Comparison of ENCODE assay signal across 8 cellular contexts in the genomic region with DNA sequence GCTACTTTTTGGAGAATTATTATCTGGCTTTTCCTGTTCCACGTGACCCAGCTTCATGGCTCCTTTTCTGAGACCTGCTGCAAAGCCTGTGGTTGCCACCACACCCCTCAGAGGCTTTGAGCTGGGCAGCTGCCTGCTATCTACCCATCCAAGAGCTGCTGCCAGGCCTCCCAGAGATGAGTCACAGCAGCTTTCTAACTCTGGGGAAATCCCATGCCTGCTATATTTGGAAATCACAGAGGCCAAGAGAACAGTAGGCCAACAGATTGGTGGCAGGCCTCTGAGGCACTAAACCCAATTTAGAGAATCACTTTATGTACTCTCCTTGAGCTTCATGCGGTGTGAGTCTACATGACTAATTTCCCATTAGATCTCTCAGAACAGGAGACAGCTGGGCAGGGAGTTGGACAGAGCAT. TPM values are rescaled to one million over a fixed set of nuclear protein-coding genes. Genes with fewer than 3 reads are reported as not detected.
DNase-seq lines count a peak whose midpoint lies in the region; ATAC-seq, FAIRE-seq and TF ChIP-seq lines count a peak whose summit lies in the region.

No MANE protein-coding gene starts in this region.

- no peaks in the 10 kb centered on the region for H3K4me1 Mint-ChIP-seq in endothelial cell (ENCODE audit: unreplicated experiment)

- no peak overlapping the region for H3K4me3 Mint-ChIP-seq in endothelial cell (ENCODE audit: unreplicated experiment)

- 67% methylated on average over 2 of the region's 2 CpGs for WGBS in hepatocyte (ENCODE audit: low lambda C conversion rate, missing lambda C conversion rate)

- H3K9me3 ChIP-seq in BLaER1 = no peaks in the 10 kb centered on the region
- H3K9me3 ChIP-seq in Peyer's patch = no peaks in the 10 kb centered on the region
- no peaks in the 10 kb centered on the region for H3K9me3 ChIP-seq in adipocyte (ENCODE audit: control insufficient read depth, low read length)
- no peaks in the 10 kb centered on the region for H3K9me3 ChIP-seq in hepatocyte (ENCODE audit: low read depth)

- DNase-seq in GM19239 (ENCODE audit: insufficient read length, low spot score) (peak; percentile 22), Peyer's patch (peak in 2 of 3 donors; percentile 17 to 51), adipocyte (ENCODE audit: low read depth) (peak; percentile 96), hepatocyte (ENCODE audit: low spot score) (peak; percentile 80), endothelial cell (ENCODE audit: low spot score) (no peak)
- peak; percentile 12 for DNase-seq in stimulated activated CD4-positive, alpha-beta T cell treated with anti-CD3 and anti-CD28 coated beads, Interleukin-12 subunit alpha, Interleukin-12 subunit beta, amount 100 ng/mL, for 4 hours

- no peaks in the 10 kb centered on the region for H3K36me3 Mint-ChIP-seq in endothelial cell (ENCODE audit: low read depth, unreplicated experiment)

- H4K20me1 ChIP-seq in BLaER1 (no peaks in the 10 kb centered on the region), hepatocyte (ENCODE audit: insufficient read depth, poor library complexity, severe bottlenecking) (no peaks in the 10 kb centered on the region)

- no peak overlapping the region for H3K27ac Mint-ChIP-seq in endothelial cell (ENCODE audit: unreplicated experiment)

- H3K9ac ChIP-seq in BLaER1 (no peak overlapping the region), adipocyte (ENCODE audit: low read length) (no peak overlapping the region)

- no peaks in the 10 kb centered on the region for H3K79me2 ChIP-seq in hepatocyte

- peak; percentile 84 for FAIRE-seq in GM19239 (lab: Jason Lieb, UNC)

- peak overlapping the region; percentile 48 for H3K4me2 ChIP-seq in BLaER1
- peak overlapping the region; percentile 8 for H3K4me2 ChIP-seq in hepatocyte

- H3K4me1 ChIP-seq in BLaER1 = peaks cover 16% of the 10 kb centered on the region
- H3K4me1 ChIP-seq in Peyer's patch = peaks cover 0 to 7% (median 0%) of the 10 kb centered on the region in 4 donors
- H3K4me1 ChIP-seq in adipocyte (ENCODE audit: control insufficient read depth, insufficient read depth, low read length) = peaks cover 18% of the 10 kb centered on the region
- peaks cover 4% of the 10 kb centered on the region for H3K4me1 ChIP-seq in hepatocyte (ENCODE audit: insufficient read depth)

- H2AFZ ChIP-seq in hepatocyte = no peak overlapping the region

- no peaks in the 10 kb centered on the region for H3K36me3 ChIP-seq in BLaER1
- no peaks in the 10 kb centered on the region for H3K36me3 ChIP-seq in Peyer's patch
- peaks cover 9% of the 10 kb centered on the region for H3K36me3 ChIP-seq in adipocyte (ENCODE audit: control insufficient read depth, insufficient read depth, low read length, severe bottlenecking)
- no peaks in the 10 kb centered on the region for H3K36me3 ChIP-seq in hepatocyte (replicated peaks; ENCODE audit: insufficient read depth, low read depth)

- H3K4me3 ChIP-seq in BLaER1 (no peak overlapping the region), Peyer's patch (no peak overlapping the region), adipocyte (ENCODE audit: low read length) (no peak overlapping the region), hepatocyte (no peak overlapping the region)

- H3K27me3 ChIP-seq in BLaER1 (no peaks in the 10 kb centered on the region), Peyer's patch (no peaks in the 10 kb centered on the region), adipocyte (replicated peaks; ENCODE audit: control insufficient read depth, insufficient read depth, low read length) (no peaks in the 10 kb centered on the region), hepatocyte (no peaks in the 10 kb centered on the region)

- TF ChIP-seq CTCF in Peyer's patch (IDR thresholded peaks at IDR 0.05) (no peak), hepatocyte (IDR thresholded peaks at IDR 0.05; ENCODE audit: poor library complexity) (no peak), endothelial cell (IDR thresholded peaks at IDR 0.05; ENCODE audit: unreplicated experiment) (no peak)

- H3K9me3 Mint-ChIP-seq in endothelial cell (ENCODE audit: unreplicated experiment) = no peaks in the 10 kb centered on the region

- peak; percentile 93 for ATAC-seq in HG03139 (IDR thresholded peaks at IDR 0.05; ENCODE audit: unreplicated experiment)

- H3K27ac ChIP-seq in BLaER1 (no peak overlapping the region), Peyer's patch (no peak overlapping the region), hepatocyte (peak overlapping the region; percentile 17)

- no peaks in the 10 kb centered on the region for H3K9me2 ChIP-seq in hepatocyte (replicated peaks; ENCODE audit: insufficient read depth)

- no peaks in the 10 kb centered on the region for H3K27me3 Mint-ChIP-seq in endothelial cell (ENCODE audit: unreplicated experiment)

- TF ChIP-seq POLR2A in Peyer's patch (IDR thresholded peaks at IDR 0.05) = no peak

RNA-seq across cellular contexts. Expression of gene SGCE, which starts 35.2 kb away (rescaled TPM):
- total RNA-seq in Peyer's patch = 10 to 100 TPM in 3 of 4 donors, 1 to 10 TPM in 1; 3.7 to 14.9 (median 11.4) TPM
- 64.5 and 77.6 TPM in 2 replicates for total RNA-seq in hepatocyte
- 98.4 and 114 TPM in 2 replicates for polyA plus RNA-seq in hepatocyte
- 37.7 TPM for total RNA-seq in endothelial cell (ENCODE audit: unreplicated experiment)
